In genomic region chr11:60875856-60876485, GRCh38 we compare ENCODE assay signal across 26 cellular contexts. TPM values are rescaled to one million over a fixed set of nuclear protein-coding genes. Genes with fewer than 3 reads are reported as not detected.
DNase-seq lines count a peak whose midpoint lies in the region; ATAC-seq and TF ChIP-seq lines count a peak whose summit lies in the region.
"Had no signal": no experiment of that assay in that cellular context is flagged by ENCODE, and none has a peak within 500 bp of the region (broad histone marks: within the 10 kb centered on the region; RNA-seq: fewer than 3 reads in every experiment).

No MANE protein-coding gene starts in this region.

- peaks cover 72% of the 10 kb centered on the region for H3K4me1 ChIP-seq in parathyroid adenoma
- H3K4me1 ChIP-seq in upper lobe of right lung: peaks cover 19% of the 10 kb centered on the region
- H3K4me1 ChIP-seq: HAP-1 had no signal

- no peak for DNase-seq in activated naive CD4-positive, alpha-beta T cell treated with anti-CD3 and anti-CD28 coated beads, Interleukin-2, amount 50 U/mL, for 16 hours
- DNase-seq in endothelial cell (ENCODE audit: low spot score) (no peak), upper lobe of right lung (peak; percentile 36), T-helper 9 cell (no peak)
- no peak for DNase-seq in activated CD8-positive, alpha-beta memory T cell treated with anti-CD3 and anti-CD28 coated beads for 24 hours
- DNase-seq: 8988T; AML-193; C1 segment of cervical spinal cord; Calu3; CD8-positive, alpha-beta memory T cell; DMS153; KG1; NCI-H1092; NCI-H1436; NCI-H1930; NCI-H2227 treated with DMSO at 0.1 percent for 48 hours; NCI-H510A treated with DMSO at 0.1 percent for 48 hours; NCI-H748 treated with DMSO at 0.1 percent for 48 hours had no signal

- H3K27me3 Mint-ChIP-seq in activated naive CD4-positive, alpha-beta T cell treated with anti-CD3 and anti-CD28 coated beads, Interleukin-2, amount 50 U/mL, for 24 hours: no peaks in the 10 kb centered on the region
- peaks cover 4% of the 10 kb centered on the region for H3K27me3 Mint-ChIP-seq in endothelial cell (ENCODE audit: unreplicated experiment)
- H3K27me3 Mint-ChIP-seq: CD8-positive, alpha-beta memory T cell had no signal

- no peak overlapping the region for H3K9ac ChIP-seq in parathyroid adenoma

- H3K27me3 ChIP-seq in parathyroid adenoma (ENCODE audit: control insufficient read depth, insufficient read depth, low read length) (no peaks in the 10 kb centered on the region), upper lobe of right lung (no peaks in the 10 kb centered on the region)
- H3K27me3 ChIP-seq: SJCRH30 had no signal

- peak overlapping the region; percentile 35 for H3K27ac Mint-ChIP-seq in activated naive CD4-positive, alpha-beta T cell treated with anti-CD3 and anti-CD28 coated beads, Interleukin-2, amount 50 U/mL, for 24 hours
- H3K27ac Mint-ChIP-seq in endothelial cell (ENCODE audit: unreplicated experiment): peak overlapping the region; percentile 61
- H3K27ac Mint-ChIP-seq: CD8-positive, alpha-beta memory T cell; GM23338 had no signal

- TF ChIP-seq CTCF in endothelial cell (IDR thresholded peaks at IDR 0.05; ENCODE audit: unreplicated experiment): no peak
- TF ChIP-seq CTCF in parathyroid adenoma (IDR thresholded peaks at IDR 0.05): no peak
- TF ChIP-seq CTCF in upper lobe of right lung (IDR thresholded peaks at IDR 0.05): no peak

- H3K4me2 ChIP-seq in parathyroid adenoma (ENCODE audit: low read length): no peak overlapping the region
- H3K4me2 ChIP-seq: GM23338 had no signal

- intact Hi-C loops in upper lobe of right lung (cut with DNase I): no loop called here

- ATAC-seq in upper lobe of right lung (no peak), HG02840 (IDR thresholded peaks at IDR 0.05; ENCODE audit: low FRiP score, unreplicated experiment) (no peak)
- ATAC-seq: GM23338 had no signal

- H3K36me3 ChIP-seq in parathyroid adenoma (ENCODE audit: control insufficient read depth, insufficient read depth, low read length) (no peaks in the 10 kb centered on the region), upper lobe of right lung (no peaks in the 10 kb centered on the region)
- H3K36me3 ChIP-seq: HAP-1, SJCRH30 had no signal

- H3K27ac ChIP-seq in parathyroid adenoma (peak overlapping the region; percentile 99), upper lobe of right lung (no peak overlapping the region)
- H3K27ac ChIP-seq: SJCRH30 had no signal

- H3K4me3 ChIP-seq in parathyroid adenoma (ENCODE audit: low read depth, low read length) (no peak overlapping the region), upper lobe of right lung (no peak overlapping the region)
- H3K4me3 ChIP-seq: GM23338, HAP-1, SJCRH30 had no signal

- H3K9me3 ChIP-seq in parathyroid adenoma (ENCODE audit: control insufficient read depth, low read length): no peaks in the 10 kb centered on the region
- no peaks in the 10 kb centered on the region for H3K9me3 ChIP-seq in upper lobe of right lung
- H3K9me3 ChIP-seq: HAP-1, SJCRH30 had no signal

- H3K4me1 Mint-ChIP-seq in activated naive CD4-positive, alpha-beta T cell treated with anti-CD3 and anti-CD28 coated beads, Interleukin-2, amount 50 U/mL, for 24 hours: peaks cover 8% of the 10 kb centered on the region
- peaks cover 18% of the 10 kb centered on the region for H3K4me1 Mint-ChIP-seq in endothelial cell (ENCODE audit: unreplicated experiment)

- peaks cover 6% of the 10 kb centered on the region for H3K79me2 ChIP-seq in parathyroid adenoma

- no peaks in the 10 kb centered on the region for H3K36me3 Mint-ChIP-seq in activated naive CD4-positive, alpha-beta T cell treated with anti-CD3 and anti-CD28 coated beads, Interleukin-2, amount 50 U/mL, for 24 hours
- no peaks in the 10 kb centered on the region for H3K36me3 Mint-ChIP-seq in endothelial cell (ENCODE audit: low read depth, unreplicated experiment)

- H3K9me3 Mint-ChIP-seq in activated naive CD4-positive, alpha-beta T cell treated with anti-CD3 and anti-CD28 coated beads, Interleukin-2, amount 50 U/mL, for 24 hours: no peaks in the 10 kb centered on the region
- no peaks in the 10 kb centered on the region for H3K9me3 Mint-ChIP-seq in endothelial cell (ENCODE audit: unreplicated experiment)
- H3K9me3 Mint-ChIP-seq: CD8-positive, alpha-beta memory T cell; GM23338 had no signal

- no peak overlapping the region for H2AFZ ChIP-seq in parathyroid adenoma
- H2AFZ ChIP-seq: GM23338 had no signal

- H3K4me3 Mint-ChIP-seq in activated naive CD4-positive, alpha-beta T cell treated with anti-CD3 and anti-CD28 coated beads, Interleukin-2, amount 50 U/mL, for 24 hours: no peak overlapping the region
- H3K4me3 Mint-ChIP-seq in endothelial cell (ENCODE audit: unreplicated experiment): no peak overlapping the region
- H3K4me3 Mint-ChIP-seq: CD8-positive, alpha-beta memory T cell; GM23338 had no signal

RNA-seq across cellular contexts. Expression of gene ZP1, which starts 8.6 kb away (rescaled TPM):
- total RNA-seq in endothelial cell (ENCODE audit: unreplicated experiment): not detected
- not detected for total RNA-seq in upper lobe of right lung
- total RNA-seq: Calu3; CD8-positive, alpha-beta memory T cell; G401; GM23338; OCI-LY7; SJCRH30 had no signal

RNA-seq across cellular contexts. Expression of gene PTGDR2, which starts 20.2 kb away (rescaled TPM):
- total RNA-seq in endothelial cell (ENCODE audit: unreplicated experiment): not detected
- total RNA-seq in upper lobe of right lung: 1.8 TPM
- total RNA-seq: G401, SJCRH30 had no signal

RNA-seq across cellular contexts. Expression of gene PRPF19, which starts 30.4 kb away (rescaled TPM):
- total RNA-seq in endothelial cell (ENCODE audit: unreplicated experiment) (163 TPM), upper lobe of right lung (59.8 TPM)

RNA-seq across cellular contexts. Expression of gene CCDC86, which starts 34.1 kb away (rescaled TPM):
- total RNA-seq in endothelial cell (ENCODE audit: unreplicated experiment): 15.5 TPM
- 16.6 TPM for total RNA-seq in upper lobe of right lung

RNA-seq across cellular contexts. Expression of gene TMEM109, which starts 38.0 kb away (rescaled TPM):
- 95.1 TPM for total RNA-seq in endothelial cell (ENCODE audit: unreplicated experiment)
- 156 TPM for total RNA-seq in upper lobe of right lung
